8 cellular contexts compared by ENCODE assay signal in the genomic region with DNA sequence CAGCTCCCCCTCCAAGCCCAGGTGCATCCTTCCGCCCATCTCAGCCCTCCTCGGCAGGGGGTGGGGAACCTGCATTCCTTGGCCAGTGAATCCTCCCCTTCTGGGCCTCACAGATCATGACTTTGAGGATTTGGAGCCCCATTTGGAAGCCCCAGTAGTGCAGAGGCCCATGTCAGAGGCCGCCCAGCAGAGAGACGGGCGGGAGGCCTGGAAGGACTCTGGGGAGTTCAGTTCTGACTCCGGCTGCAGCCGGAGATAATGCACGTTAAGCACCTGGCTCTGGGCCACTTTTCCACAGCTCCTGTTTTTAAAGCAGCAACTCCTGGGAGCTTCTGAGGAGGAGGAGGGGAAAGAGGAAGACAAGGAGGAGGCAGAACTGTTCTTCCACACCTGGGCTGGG. TPM values are rescaled to one million over a fixed set of nuclear protein-coding genes. Genes with fewer than 3 reads are reported as not detected.
DNase-seq lines count a peak whose midpoint lies in the region; ATAC-seq and TF ChIP-seq lines count a peak whose summit lies in the region.

No MANE protein-coding gene starts in this region.

- intact Hi-C loops in Panc1 (cut with micrococcal nuclease; ENCODE audit: unreplicated experiment) (no loop called here), cardiac septum (cut with DNase I) (no loop called here)

- no peak overlapping the region for H3K9ac ChIP-seq in smooth muscle cell (ENCODE audit: low read depth)

- ATAC-seq in Panc1 (no peak), HG03354 (IDR thresholded peaks at IDR 0.05; ENCODE audit: poor library complexity, severe bottlenecking, unreplicated experiment) (no peak)

- peak overlapping the region; percentile 50 for H3K4me2 ChIP-seq in smooth muscle cell

- H3K27me3 ChIP-seq in Panc1 (ENCODE audit: control insufficient read depth, insufficient read depth, low read length) = no peaks in the 10 kb centered on the region
- H3K27me3 ChIP-seq in smooth muscle cell (ENCODE audit: low read depth) = no peaks in the 10 kb centered on the region

- no peak overlapping the region for H2AFZ ChIP-seq in smooth muscle cell (ENCODE audit: low read depth)

- H3K4me3 ChIP-seq in Panc1 (ENCODE audit: low read depth in 2 of 2, low read length in 2 of 2) = no peak overlapping the region
- H3K4me3 ChIP-seq in smooth muscle cell = no peak overlapping the region

- H3K36me3 ChIP-seq in Panc1 (ENCODE audit: control insufficient read depth, insufficient read depth, low read length) (no peaks in the 10 kb centered on the region), smooth muscle cell (ENCODE audit: low read depth) (no peaks in the 10 kb centered on the region)

- peak overlapping the region; percentile 82 for H3K27ac ChIP-seq in Panc1 (ENCODE audit: low read length)
- no peak overlapping the region for H3K27ac ChIP-seq in smooth muscle cell (ENCODE audit: low read depth)

- H3K9me3 ChIP-seq in Panc1 (ENCODE audit: control insufficient read depth, insufficient read depth, low read depth, low read length) (no peaks in the 10 kb centered on the region), smooth muscle cell (replicated peaks; ENCODE audit: low read depth) (no peaks in the 10 kb centered on the region)

- WGBS in smooth muscle cell (ENCODE audit: low lambda C conversion rate) = 39% methylated on average over 8 of the region's 8 CpGs

- no TSS peak for BruUV-seq in Panc1 (replicated peaks; lab: Mats Ljungman, UMichigan)

- no peak for TF ChIP-seq CTCF in Panc1 (IDR thresholded peaks at IDR 0.05)
- no peak for TF ChIP-seq CTCF in smooth muscle cell (IDR thresholded peaks at IDR 0.05; ENCODE audit: borderline replicate concordance, insufficient read depth, poor library complexity, severe bottlenecking)

- H3K4me1 ChIP-seq in Panc1 (ENCODE audit: control insufficient read depth, insufficient read depth, low read length) = peaks cover 86% of the 10 kb centered on the region
- peaks cover 47% of the 10 kb centered on the region for H3K4me1 ChIP-seq in smooth muscle cell (ENCODE audit: low read depth)

- CTCF ChIA-PET in Panc1 (lab: Charles Lee) (interaction anchor here (0.5 to 1.2 kb wide), 3 partner anchors 9 to 47 kb away, joined by 4 to 6 read pairs (median 4); a partner anchor contains a TSS), HEK293T (lab: Yijun Ruan, JAX) (interaction anchor here (0.6 to 2.1 kb wide), 3 partner anchors 8 to 149 kb away, joined by 3 to 8 read pairs (median 5); no protein-coding TSS in a partner anchor)

- peaks cover 14% of the 10 kb centered on the region for H3F3A ChIP-seq in smooth muscle cell (ENCODE audit: low read depth)

- in situ Hi-C loops in Panc1 (cut with HindIII; ENCODE audit: low pct_unique_long_range_greater_than_20kb, low sequenced_read_pairs) = no loop called here

- no peaks in the 10 kb centered on the region for H4K20me1 ChIP-seq in smooth muscle cell (ENCODE audit: low read depth)

- peak; percentile 49 for DNase-seq in M059J (ENCODE audit: low read depth)
- no peak for DNase-seq in Panc1 (ENCODE audit: low read depth, low spot score)
- DNase-seq in cardiac septum (ENCODE audit: low spot score) = peak; percentile 88
- no peak for DNase-seq in smooth muscle cell (lab: John Stamatoyannopoulos, UW; ENCODE audit: unreplicated experiment)
- DNase-seq in HEK293T (ENCODE audit: extremely low spot score) = no peak
- DNase-seq in CD1c-positive myeloid dendritic cell (ENCODE audit: extremely low spot score) = no peak
- no peak for DNase-seq in occipital lobe (lab: John Stamatoyannopoulos, UW)

- H3K79me2 ChIP-seq in smooth muscle cell (ENCODE audit: low read depth) = no peaks in the 10 kb centered on the region

- POLR2A ChIA-PET in Panc1 (lab: Charles Lee) = interaction anchor here (0.5 kb wide), 1 partner anchor 15 kb away, joined by 4 read pairs; a partner anchor contains a TSS
- POLR2A ChIA-PET in HEK293T (lab: Yijun Ruan, JAX) = no interaction called here

TF ChIP-seq in HEK293T, 16 proteins besides CTCF, POLR2A, EP300 and RAD21:
- TF ChIP-seq NFRKB (IDR thresholded peaks at IDR 0.05) (no peak), L3MBTL2 (conservative IDR thresholded peaks at IDR 0.05) (no peak), CTBP1 (IDR thresholded peaks at IDR 0.05; ENCODE audit: borderline replicate concordance) (no peak), FOXM1 (IDR thresholded peaks at IDR 0.05; ENCODE audit: borderline replicate concordance) (no peak), LEF1 (IDR thresholded peaks at IDR 0.05; ENCODE audit: borderline replicate concordance) (no peak), BHLHE40 (IDR thresholded peaks at IDR 0.05; ENCODE audit: borderline replicate concordance) (no peak), FOXK2 (IDR thresholded peaks at IDR 0.05) (no peak), ARNT (IDR thresholded peaks at IDR 0.05) (no peak), ZNF384 (IDR thresholded peaks at IDR 0.05) (no peak), ELF4 (IDR thresholded peaks at IDR 0.05) (no peak)

RNA-seq across cellular contexts. Expression of a gene that starts 14.9 kb away (rescaled TPM):
- total RNA-seq in M059J (2014; rRNA removed; shearing (Covaris generic)) = 21.4 and 43.0 TPM in 2 replicates
- total RNA-seq in Panc1 (2021; ENCODE audit: unreplicated experiment) (3.8 TPM), cardiac septum (21.0 TPM), smooth muscle cell (5.2 and 6.5 TPM in 2 replicates), occipital lobe (3.0 TPM)
- 3.7 TPM for polyA plus RNA-seq in Panc1 (2012; ENCODE audit: insufficient read length)
- 4.6 and 5.2 TPM in 2 replicates for polyA plus RNA-seq in smooth muscle cell

Comparison
In these comparisons a context has a peak if more than half of its experiments do, and no peak if none do; other contexts are left out.
1. DNase-seq: peak in M059J (single experiment) and cardiac septum (single experiment); none in Panc1 (single experiment), smooth muscle cell (single experiment), HEK293T (single experiment), CD1c-positive myeloid dendritic cell (single experiment) and occipital lobe (single experiment).